ENCODE assay signal across 1 cellular context in the genomic region with DNA sequence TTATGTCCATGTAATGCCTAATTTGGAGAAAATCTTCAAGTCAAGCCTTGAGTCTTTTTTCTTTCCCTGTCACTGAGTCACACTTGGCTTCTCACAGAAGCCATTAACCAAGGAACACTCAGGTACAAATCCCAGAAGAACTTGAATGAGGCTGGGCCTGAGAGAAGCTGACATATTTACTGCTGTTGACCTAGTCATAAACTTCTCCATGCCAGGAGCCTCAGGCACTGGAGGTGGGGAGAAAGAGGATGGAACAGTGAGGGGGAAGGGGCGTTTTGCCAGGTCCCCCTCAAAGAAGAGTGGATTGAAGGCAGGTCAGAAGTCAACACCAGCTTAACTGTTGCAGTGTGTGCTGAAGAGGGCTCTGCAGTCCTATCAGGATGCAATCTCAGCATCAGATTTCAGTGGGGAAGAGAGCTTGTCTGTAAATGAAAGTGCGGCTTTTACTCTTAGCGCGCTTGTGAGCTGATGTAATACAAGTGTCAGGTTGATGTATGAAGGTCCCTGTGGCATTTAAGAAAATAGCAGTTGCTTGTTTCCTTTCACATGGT.
TF ChIP-seq lines count a peak whose summit lies in the region.

No MANE protein-coding gene starts in this region.

TF ChIP-seq in HEK293, 187 proteins besides CTCF, POLR2A, EP300 and RAD21 (continued from another document):
- TF ChIP-seq, protein P1, sequence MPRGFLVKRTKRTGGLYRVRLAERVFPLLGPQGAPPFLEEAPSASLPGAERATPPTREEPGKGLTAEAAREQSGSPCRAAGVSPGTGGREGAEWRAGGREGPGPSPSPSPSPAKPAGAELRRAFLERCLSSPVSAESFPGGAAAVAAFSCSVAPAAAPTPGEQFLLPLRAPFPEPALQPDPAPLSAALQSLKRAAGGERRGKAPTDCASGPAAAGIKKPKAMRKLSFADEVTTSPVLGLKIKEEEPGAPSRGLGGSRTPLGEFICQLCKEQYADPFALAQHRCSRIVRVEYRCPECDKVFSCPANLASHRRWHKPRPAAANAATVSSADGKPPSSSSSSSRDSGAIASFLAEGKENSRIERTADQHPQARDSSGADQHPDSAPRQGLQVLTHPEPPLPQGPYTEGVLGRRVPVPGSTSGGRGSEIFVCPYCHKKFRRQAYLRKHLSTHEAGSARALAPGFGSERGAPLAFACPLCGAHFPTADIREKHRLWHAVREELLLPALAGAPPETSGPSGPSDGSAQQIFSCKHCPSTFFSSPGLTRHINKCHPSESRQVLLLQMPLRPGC (tag by site-specific recombination; IDR thresholded peaks at IDR 0.05): peak; percentile 89
- TF ChIP-seq EGR2 (tag by site-specific recombination; IDR thresholded peaks at IDR 0.05; ENCODE audit: low read depth): no peak
- TF ChIP-seq ZNF10 (tag by site-specific recombination; IDR thresholded peaks at IDR 0.05): peak; percentile 81
- TF ChIP-seq ZNF274 (IDR thresholded peaks at IDR 0.05; ENCODE audit: low read length): no peak
- no peak for TF ChIP-seq ZNF274 (tag by site-specific recombination; IDR thresholded peaks at IDR 0.05; ENCODE audit: borderline replicate concordance)
